1 cellular context compared by ENCODE assay signal in genomic region chr17:44354582-44355309, GRCh38.
TF ChIP-seq lines count a peak whose summit lies in the region.

No MANE protein-coding gene starts in this region.

TF ChIP-seq in WTC11, 78 proteins besides CTCF, POLR2A, EP300 and RAD21 (continued from another document):
- TF ChIP-seq ESRRA (CRISPR knock-in tag; IDR thresholded peaks at IDR 0.05; ENCODE audit: borderline replicate concordance) (no peak), GABPB1 (CRISPR knock-in tag; IDR thresholded peaks at IDR 0.05) (peak; percentile 29; the same call in 1 of the 2 replicates), FOXJ3 (CRISPR knock-in tag; IDR thresholded peaks at IDR 0.05; ENCODE audit: borderline replicate concordance) (no peak), ZBTB21 (CRISPR knock-in tag; IDR thresholded peaks at IDR 0.05; ENCODE audit: borderline replicate concordance) (peak; percentile 17; the same call in 1 of the 2 replicates), IRF2 (CRISPR knock-in tag; IDR thresholded peaks at IDR 0.05; ENCODE audit: borderline replicate concordance, low read depth) (no peak)
TF ChIP-seq in WTC11: peak in this region for 8.
